ENCODE assay signal across 10 cellular contexts in the genomic region with DNA sequence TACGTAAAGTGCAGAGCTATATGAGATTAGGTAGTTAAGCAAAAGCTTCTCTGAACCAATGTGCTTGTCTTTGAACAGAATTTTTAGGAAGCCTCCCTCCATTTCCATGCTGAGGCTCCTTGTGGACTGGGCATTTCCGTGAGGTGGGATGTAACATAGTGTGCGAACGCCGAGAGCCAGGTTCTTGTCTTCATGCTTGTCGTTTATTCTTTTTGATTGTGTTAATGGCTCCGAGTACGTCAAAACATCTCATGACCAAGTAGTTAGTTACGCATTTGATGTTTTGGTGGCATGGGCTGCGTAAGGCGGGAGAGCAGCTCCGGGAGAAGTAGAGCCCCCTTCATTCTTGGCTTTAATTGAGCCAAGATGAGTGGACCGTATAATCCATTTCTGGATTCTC. TPM values are rescaled to one million over a fixed set of nuclear protein-coding genes. Genes with fewer than 3 reads are reported as not detected.
DNase-seq lines count a peak whose midpoint lies in the region; ATAC-seq and TF ChIP-seq lines count a peak whose summit lies in the region.
"Had no signal": no experiment of that assay in that cellular context is flagged by ENCODE, and none has a peak within 500 bp of the region (broad histone marks: within the 10 kb centered on the region; RNA-seq: fewer than 3 reads in every experiment).

No MANE protein-coding gene starts in this region.

- peak; percentile 25 for TF ChIP-seq EP300 in ovary (IDR thresholded peaks at IDR 0.05)

- no peaks in the 10 kb centered on the region for H3K36me3 ChIP-seq in ovary

- POLR2A ChIA-PET in T-cell (lab: Charles Lee): no interaction called here

- no peaks in the 10 kb centered on the region for H3K9me3 ChIP-seq in ovary

- WGBS in ovary, 3 donors: 45 to 47% (median 45%) methylated on average over 13 of the region's 13 CpGs

- no peak for ATAC-seq in T-cell (replicated peaks in 1 of 4)
- no peak for ATAC-seq in HG03469 (IDR thresholded peaks at IDR 0.05; ENCODE audit: unreplicated experiment)
- ATAC-seq in GM21390 (IDR thresholded peaks at IDR 0.05; ENCODE audit: unreplicated experiment): no peak

- DNase-seq in AG08396 (ENCODE audit: low spot score) (peak; percentile 18), T-cell (no peak), fibroblast of the aortic adventitia (ENCODE audit: low read depth) (no peak), ovary (peak in 3 of 5 donors; percentile 32 to 48 (median 42)), NCI-H1694 treated with DMSO at 0.1 percent for 48 hours (lab: John Stamatoyannopoulos, UW) (no peak), progenitor cell of endocrine pancreas (ENCODE audit: low spot score, unreplicated experiment) (no peak)
- DNase-seq: stimulated activated CD4-positive, alpha-beta T cell treated with anti-CD3 and anti-CD28 coated beads, Interleukin-4, amount 100 ng/mL, for 1 hour; SW 1271 had no signal

- intact Hi-C loops in ovary (cut with DNase I): loop anchor here in 1 of 4 donors (10.0 kb wide), 1 partner anchor 58 kb away; no protein-coding TSS in a partner anchor

- TF ChIP-seq POLR2A in ovary (IDR thresholded peaks at IDR 0.05): no peak

- H3K27ac ChIP-seq in ovary: peak overlapping the region; percentile 59 to 91

- H3K4me1 ChIP-seq in ovary (ENCODE audit: insufficient read depth): peaks cover 32% of the 10 kb centered on the region

- H3K4me3 ChIP-seq in fibroblast of the aortic adventitia (ENCODE audit: low read depth, low read length) (peak overlapping the region; percentile 17), ovary (peak overlapping the region; percentile 10)

- H3K27ac Mint-ChIP-seq in T-cell: peak overlapping the region; percentile 96 to 98
- no peak overlapping the region for H3K27ac Mint-ChIP-seq in progenitor cell of endocrine pancreas

- H3K27me3 ChIP-seq in ovary: no peaks in the 10 kb centered on the region

- H3K36me3 Mint-ChIP-seq in T-cell (peaks cover 25% of the 10 kb centered on the region), progenitor cell of endocrine pancreas (ENCODE audit: insufficient read depth) (peaks cover 5% of the 10 kb centered on the region)

- H3K9me3 Mint-ChIP-seq in T-cell (no peaks in the 10 kb centered on the region), progenitor cell of endocrine pancreas (ENCODE audit: low read depth) (no peaks in the 10 kb centered on the region)

- peak overlapping the region in 2 of 3 donors; percentile 21 to 74 for H3K4me3 Mint-ChIP-seq in T-cell
- H3K4me3 Mint-ChIP-seq in progenitor cell of endocrine pancreas (ENCODE audit: low read depth): no peak overlapping the region

- H3K4me1 Mint-ChIP-seq in T-cell (peaks cover 66 to 72% (median 71%) of the 10 kb centered on the region in 3 donors), progenitor cell of endocrine pancreas (ENCODE audit: low read depth) (peaks cover 2% of the 10 kb centered on the region)

- H3K27me3 Mint-ChIP-seq in T-cell: no peaks in the 10 kb centered on the region
- no peaks in the 10 kb centered on the region for H3K27me3 Mint-ChIP-seq in progenitor cell of endocrine pancreas

- TF ChIP-seq CTCF in fibroblast of the aortic adventitia (IDR thresholded peaks at IDR 0.05; ENCODE audit: insufficient read depth, low read length) (no peak), ovary (IDR thresholded peaks at IDR 0.05) (no peak), progenitor cell of endocrine pancreas (IDR thresholded peaks at IDR 0.05; ENCODE audit: unreplicated experiment) (no peak)

- CTCF ChIA-PET in T-cell (lab: Charles Lee): interaction anchor here in 1 of 2 donors (0.9 to 1.1 kb wide), 2 partner anchors 13 to 57 kb away, joined by 3 read pairs; no protein-coding TSS in a partner anchor

RNA-seq across cellular contexts. Expression of gene DGKD, which starts 32.9 kb away (rescaled TPM):
- total RNA-seq in T-cell (100 to 1,000 TPM; 143 to 254 (median 163) TPM), fibroblast of the aortic adventitia (ENCODE audit: low replicate concordance) (4.1 and 7.4 TPM in 2 replicates), ovary (10 to 100 TPM in 6 of 7 donors, 1 to 10 TPM in 1; 9.4 to 81.8 (median 39.5) TPM), progenitor cell of endocrine pancreas (49.5 and 55.1 TPM in 2 replicates)
- 10 to 100 TPM; 19.0 to 19.1 TPM for polyA plus RNA-seq in ovary

Comparison
In these comparisons a context has a peak if more than half of its experiments do, and no peak if none do; other contexts are left out.
1. DNase-seq: peak in AG08396 (single experiment) and ovary (3 of 5); none in T-cell (0 of 34), fibroblast of the aortic adventitia (single experiment), NCI-H1694 treated with DMSO at 0.1 percent for 48 hours (single experiment) and progenitor cell of endocrine pancreas (single experiment).